In genomic region chr12:52246720-52247621, GRCh38 we compare ENCODE assay signal across 9 cellular contexts. TPM values are rescaled to one million over a fixed set of nuclear protein-coding genes. Genes with fewer than 3 reads are reported as not detected.
DNase-seq lines count a peak whose midpoint lies in the region; ATAC-seq and TF ChIP-seq lines count a peak whose summit lies in the region.
"Had no signal": no experiment of that assay in that cellular context is flagged by ENCODE, and none has a peak within 500 bp of the region (broad histone marks: within the 10 kb centered on the region; RNA-seq: fewer than 3 reads in every experiment).

No MANE protein-coding gene starts in this region.

- TF ChIP-seq POLR2A in IMR-90 (IDR thresholded peaks at IDR 0.05; ENCODE audit: low read depth, low read length), result no peak

- peak overlapping the region; percentile 59; the same call in 2 of the 3 replicates for H2BK15ac ChIP-seq in IMR-90 (ENCODE audit: low read depth, low read length)
- no peak overlapping the region for H2BK15ac ChIP-seq in mesenchymal stem cell (ENCODE audit: low read depth, poor library complexity, severe bottlenecking)

- no peaks in the 10 kb centered on the region for H3K27me3 ChIP-seq in IMR-90 (ENCODE audit: control insufficient read depth, insufficient read depth, low read length)
- no peaks in the 10 kb centered on the region for H3K27me3 ChIP-seq in SJSA1 (replicated peaks)
- H3K27me3 ChIP-seq in mesenchymal stem cell (ENCODE audit: control insufficient read depth in 1 of 2, insufficient read depth in 1 of 2, low read length in 2 of 2), result peaks cover 0 to 34% of the 10 kb centered on the region in 2 experiments
- no peaks in the 10 kb centered on the region for H3K27me3 ChIP-seq in A673 (replicated peaks; ENCODE audit: insufficient read depth, low read depth, low read length, poor library complexity)

- H4K20me1 ChIP-seq in IMR-90 (ENCODE audit: insufficient read depth, low read length), result no peaks in the 10 kb centered on the region

- H3K4me1 ChIP-seq in IMR-90 (ENCODE audit: control insufficient read depth, insufficient read depth, low read length) (peaks cover 27% of the 10 kb centered on the region), SJSA1 (replicated peaks) (peaks cover 62% of the 10 kb centered on the region), mesenchymal stem cell (ENCODE audit: control insufficient read depth, insufficient read depth, low read depth, low read length) (peaks cover 61% of the 10 kb centered on the region), A673 (ENCODE audit: insufficient read depth, low read length, poor library complexity, severe bottlenecking) (no peaks in the 10 kb centered on the region)

- H3K9me1 ChIP-seq in IMR-90 (ENCODE audit: insufficient read depth, low read length), result peaks cover 28% of the 10 kb centered on the region

- H4K8ac ChIP-seq in IMR-90 (ENCODE audit: low read depth in 2 of 2, low read length in 2 of 2), result peak overlapping the region; percentile 11 to 40; a peak in 1 of 4 replicates
- no peak overlapping the region for H4K8ac ChIP-seq in mesenchymal stem cell (ENCODE audit: low read length)

- in situ Hi-C loops in Caki2 (cut with HindIII; ENCODE audit: low pct_unique_long_range_greater_than_20kb, low sequenced_read_pairs), result no loop called here
- in situ Hi-C loops in IMR-90 (cut with MboI; ENCODE audit: low sequenced_read_pairs), result no loop called here

- BruUV-seq in IMR-90 (replicated peaks; lab: Mats Ljungman, UMichigan), result no TSS peak
- no TSS peak for BruUV-seq in A673 (replicated peaks; lab: Mats Ljungman, UMichigan)

- no peak overlapping the region for H2BK12ac ChIP-seq in mesenchymal stem cell (ENCODE audit: low read length in 2 of 2)

- H2BK120ac ChIP-seq in IMR-90 (ENCODE audit: low read depth, low read length) (peak overlapping the region; percentile 65; the same call in 1 of the 2 replicates), mesenchymal stem cell (ENCODE audit: low read depth, low read length) (no peak overlapping the region)

- H3K36me3 ChIP-seq in IMR-90 (ENCODE audit: control insufficient read depth, insufficient read depth, low read length) (no peaks in the 10 kb centered on the region), SJSA1 (no peaks in the 10 kb centered on the region), mesenchymal stem cell (ENCODE audit: control insufficient read depth in 1 of 2, insufficient read depth in 2 of 2, low read depth in 1 of 2, low read length in 2 of 2) (no peaks in the 10 kb centered on the region), A673 (ENCODE audit: insufficient read depth, low read length, poor library complexity, severe bottlenecking) (no peaks in the 10 kb centered on the region)

- H3K4ac ChIP-seq in IMR-90 (ENCODE audit: low read depth, low read length) (peak overlapping the region; percentile 49), mesenchymal stem cell (ENCODE audit: low read depth in 1 of 2, low read length in 2 of 2) (no peak overlapping the region)

- intact Hi-C loops in IMR-90 (cut with micrococcal nuclease) (no loop called here), A673 (cut with micrococcal nuclease; ENCODE audit: unreplicated experiment) (no loop called here)

- H3K4me2 ChIP-seq in IMR-90 (ENCODE audit: low read depth, low read length) (no peak overlapping the region), mesenchymal stem cell (ENCODE audit: low read length, poor library complexity, severe bottlenecking) (no peak overlapping the region)

- no peak for TF ChIP-seq CTCF in IMR-90 (conservative IDR thresholded peaks at IDR 0.05; ENCODE audit: low read depth, low read length)
- no peak for TF ChIP-seq CTCF in A673 (conservative IDR thresholded peaks at IDR 0.05; ENCODE audit: low read depth, low read length)

- peak overlapping the region; percentile 50; the same call in 1 of the 2 replicates for H3K14ac ChIP-seq in IMR-90 (replicated peaks; ENCODE audit: low read depth, low read length)
- H3K14ac ChIP-seq in mesenchymal stem cell (ENCODE audit: low read length in 2 of 2), result no peak overlapping the region

- dilution Hi-C loops in IMR-90 (cut with HindIII; ENCODE audit: low sequenced_read_pairs, unreplicated experiment), result no loop called here

- DNase-seq in Caki2 (ENCODE audit: low read depth), result peak; percentile 83
- no peak for DNase-seq in IMR-90
- peak in 1 of 2 experiments; percentile 45 for DNase-seq in SJSA1 (ENCODE audit: low read depth in 1 of 2, low spot score in 2 of 2)
- no peak for DNase-seq in mesenchymal stem cell
- no peak for DNase-seq in NCI-H1105 (lab: John Stamatoyannopoulos, UW)
- DNase-seq in A673 (ENCODE audit: low spot score), result no peak
- no peak for DNase-seq in pons (ENCODE audit: low spot score)
- no peak for DNase-seq in NCI-H128 (lab: John Stamatoyannopoulos, UW; ENCODE audit: unreplicated experiment)

- H3K9ac ChIP-seq in IMR-90 (ENCODE audit: low read depth, low read length) (no peak overlapping the region), mesenchymal stem cell (ENCODE audit: low read length) (no peak overlapping the region)

- 100% methylated on average over 1 of the region's 10 CpGs; no CpG with 5 or more reads in 1 of the 2 experiments for whole genome bisulfite sequencing in IMR-90 (ENCODE audit: extremely low coverage in 2 of 2, insufficient read length in 1 of 2), 2 experiments
- 59% methylated on average over 8 of the region's 10 CpGs for WGBS in mesenchymal stem cell

- H3K23ac ChIP-seq in IMR-90 (ENCODE audit: low read depth, low read length) (no peak overlapping the region), mesenchymal stem cell (ENCODE audit: low read length in 2 of 2) (no peak overlapping the region)

- TF ChIP-seq RAD21 in IMR-90 (IDR thresholded peaks at IDR 0.05; ENCODE audit: low read length), result no peak

- CTCF ChIA-PET in IMR-90 (lab: Yijun Ruan, JAX), result interaction anchor here (0.6 to 0.8 kb wide), 2 partner anchors 32 to 779 kb away, joined by 3 to 4 read pairs; no protein-coding TSS in a partner anchor
- CTCF ChIA-PET in A673 (lab: Charles Lee), result interaction anchor here (0.6 kb wide), 1 partner anchor 212 kb away, joined by 4 read pairs; no protein-coding TSS in a partner anchor

- H4K5ac ChIP-seq in IMR-90 (ENCODE audit: low read depth, low read length), result no peak overlapping the region

- H3K4me3 ChIP-seq in IMR-90 (ENCODE audit: insufficient read depth, low read depth, low read length) (no peak overlapping the region), SJSA1 (no peak overlapping the region), mesenchymal stem cell (ENCODE audit: insufficient read depth in 1 of 2, low read depth in 1 of 2, low read length in 2 of 2) (no peak overlapping the region), A673 (ENCODE audit: low read depth, low read length, poor library complexity, severe bottlenecking) (no peak overlapping the region)

- H3K9me3 ChIP-seq in IMR-90 (ENCODE audit: control insufficient read depth, insufficient read depth, low read length) (no peaks in the 10 kb centered on the region), SJSA1 (replicated peaks) (no peaks in the 10 kb centered on the region), mesenchymal stem cell (ENCODE audit: control insufficient read depth, low read length) (no peaks in the 10 kb centered on the region), A673 (ENCODE audit: low read depth, low read length, poor library complexity, severe bottlenecking) (no peaks in the 10 kb centered on the region)

- H2BK20ac ChIP-seq in IMR-90 (ENCODE audit: low read depth, low read length), result peak overlapping the region; percentile 38

- H3K79me1 ChIP-seq in IMR-90 (ENCODE audit: low read depth in 1 of 2, low read length in 2 of 2) (peaks cover 0 to 6% of the 10 kb centered on the region in 2 experiments; a peak in 1 of 4 replicates), mesenchymal stem cell (replicated peaks; ENCODE audit: low read length, poor library complexity, severe bottlenecking) (no peaks in the 10 kb centered on the region)

- H2AK5ac ChIP-seq in IMR-90 (ENCODE audit: low read depth, low read length) (peak overlapping the region; percentile 27), mesenchymal stem cell (ENCODE audit: low read length, severe bottlenecking) (peak overlapping the region; percentile 65)

- POLR2A ChIA-PET in IMR-90 (lab: Charles Lee; ENCODE audit: unreplicated experiment), result no interaction called here
- POLR2A ChIA-PET in A673 (lab: Charles Lee; ENCODE audit: low non-redundant PET), result no interaction called here

- H3K56ac ChIP-seq in IMR-90 (ENCODE audit: extremely low read depth, insufficient read depth, low read length), result no peak overlapping the region

- H3K18ac ChIP-seq in IMR-90 (ENCODE audit: low read depth, low read length) (no peak overlapping the region), mesenchymal stem cell (ENCODE audit: low read depth in 1 of 2, low read length in 2 of 2) (no peak overlapping the region)

- no peak overlapping the region for H3K27ac ChIP-seq in IMR-90 (ENCODE audit: insufficient read depth, low read length)
- H3K27ac ChIP-seq in SJSA1, result peak overlapping the region; percentile 18
- peak overlapping the region; percentile 9 for H3K27ac ChIP-seq in mesenchymal stem cell (ENCODE audit: low read length, poor library complexity, severe bottlenecking)
- no peak overlapping the region for H3K27ac ChIP-seq in A673 (ENCODE audit: low read depth, low read length, poor library complexity, severe bottlenecking)

- H4K91ac ChIP-seq in IMR-90 (ENCODE audit: insufficient read depth, low read depth, low read length), result peak overlapping the region; percentile 57
- H4K91ac ChIP-seq in mesenchymal stem cell (ENCODE audit: low read length), result no peak overlapping the region

- no peak overlapping the region for H2BK5ac ChIP-seq in IMR-90 (ENCODE audit: low read depth, low read length, poor library complexity, severe bottlenecking)
- no peak overlapping the region for H2BK5ac ChIP-seq in mesenchymal stem cell (ENCODE audit: low read depth, low read length, poor library complexity, severe bottlenecking)

- peak overlapping the region; percentile 2 for H2AK9ac ChIP-seq in IMR-90 (replicated peaks; ENCODE audit: low read depth, low read length, poor library complexity)

- no peak for ATAC-seq in IMR-90 (ENCODE audit: low read depth)

- H2AFZ ChIP-seq in IMR-90 (replicated peaks; ENCODE audit: low read length, poor library complexity), result no peak overlapping the region
- H2AFZ ChIP-seq in mesenchymal stem cell (ENCODE audit: low read depth, low read length), result no peak overlapping the region

RNA-seq across cellular contexts. Expression of gene KRT7, which starts 13.9 kb away (rescaled TPM):
- 122 and 152 TPM in 2 replicates for total RNA-seq in Caki2 (2014; rRNA removed; shearing (Covaris generic); ENCODE audit: low replicate concordance)
- total RNA-seq in IMR-90 (2012; rRNA removed) (0.54 and 1.4 TPM in 2 replicates), A673 (2021) (0.79 and 1.0 TPM in 2 replicates)
- 1.4 and 1.7 TPM in 2 replicates for polyA plus RNA-seq in IMR-90 (2012; rRNA removed)
- 2.5 and 3.4 TPM in 2 replicates for polyA plus RNA-seq in IMR-90 (2012; cell fraction: cytosol; rRNA removed)
- 0.60 and 1.7 TPM in 2 replicates for polyA plus RNA-seq in IMR-90 (2012; cell fraction: nucleus; rRNA removed; ENCODE audit: low replicate concordance)
- total RNA-seq in SJSA1 (2014; rRNA removed; shearing (Covaris generic)), result 2.1 and 16.1 TPM in 2 replicates
- polyA plus RNA-seq in mesenchymal stem cell (2013, experiment 1 of 2), result 5.1 TPM
- 5.7 TPM for polyA plus RNA-seq in mesenchymal stem cell (2013, experiment 2 of 2)

RNA-seq across cellular contexts. Expression of gene KRT86, which starts 27.5 kb away (rescaled TPM):
- total RNA-seq in Caki2 (2014; rRNA removed; shearing (Covaris generic); ENCODE audit: low replicate concordance), result 8.7 and 14.5 TPM in 2 replicates
- total RNA-seq in IMR-90 (2012; rRNA removed) (not detected in 2 replicates), A673 (2021) (not detected in 2 replicates)
- 0.06 TPM in 1 of 2 replicates, not detected in the other for polyA plus RNA-seq in IMR-90 (2012; rRNA removed)
- 0.01 TPM in 1 of 2 replicates, not detected in the other for polyA plus RNA-seq in IMR-90 (2012; cell fraction: cytosol; rRNA removed)
- polyA plus RNA-seq in IMR-90 (2012; cell fraction: nucleus; rRNA removed; ENCODE audit: low replicate concordance), result 0.03 TPM in 1 of 2 replicates, not detected in the other
- total RNA-seq in SJSA1 (2014; rRNA removed; shearing (Covaris generic)), result 0.37 TPM in 1 of 2 replicates, not detected in the other
- polyA plus RNA-seq in mesenchymal stem cell (2013, experiment 1 of 2), result 0.01 TPM
- not detected for polyA plus RNA-seq in mesenchymal stem cell (2013, experiment 2 of 2)

RNA-seq across cellular contexts. Expression of gene KRT81, which starts 44.4 kb away (rescaled TPM):
- total RNA-seq in Caki2 (2014; rRNA removed; shearing (Covaris generic); ENCODE audit: low replicate concordance), result 3.3 TPM in 1 of 2 replicates, not detected in the other
- total RNA-seq in IMR-90 (2012; rRNA removed), result under 0.01 TPM in 2 replicates
- polyA plus RNA-seq in IMR-90 (2012; rRNA removed), result 0.05 and 0.29 TPM in 2 replicates
- polyA plus RNA-seq in IMR-90 (2012; cell fraction: cytosol; rRNA removed), result 0.17 and 0.21 TPM in 2 replicates
- polyA plus RNA-seq in IMR-90 (2012; cell fraction: nucleus; rRNA removed; ENCODE audit: low replicate concordance), result 0.09 and 0.13 TPM in 2 replicates
- 0.13 TPM in 1 of 2 replicates, not detected in the other for total RNA-seq in SJSA1 (2014; rRNA removed; shearing (Covaris generic))
- polyA plus RNA-seq in mesenchymal stem cell (2013, experiment 1 of 2), result not detected
- not detected for polyA plus RNA-seq in mesenchymal stem cell (2013, experiment 2 of 2)
- total RNA-seq in A673 (2021), result 0.20 and 0.30 TPM in 2 replicates
- total RNA-seq: T-helper 1 cell treated with Interleukin-12 subunit alpha and Interleukin-12 subunit beta and Interleukin-4 antibody, amounts not matched to agents 30 ng/mL and 1 ng/mL, for 36 hours had no signal

RNA-seq across cellular contexts. Expression of gene KRT80, which starts 55.2 kb away (rescaled TPM):
- 31.6 and 33.0 TPM in 2 replicates for total RNA-seq in Caki2 (2014; rRNA removed; shearing (Covaris generic); ENCODE audit: low replicate concordance)
- total RNA-seq in IMR-90 (2012; rRNA removed), result 0.54 and 0.56 TPM in 2 replicates
- 3.4 TPM in 2 replicates for polyA plus RNA-seq in IMR-90 (2012; rRNA removed)
- polyA plus RNA-seq in IMR-90 (2012; cell fraction: cytosol; rRNA removed), result 1.2 and 2.4 TPM in 2 replicates
- 14.7 and 18.0 TPM in 2 replicates for polyA plus RNA-seq in IMR-90 (2012; cell fraction: nucleus; rRNA removed; ENCODE audit: low replicate concordance)
- 1.5 and 4.0 TPM in 2 replicates for total RNA-seq in SJSA1 (2014; rRNA removed; shearing (Covaris generic))
- polyA plus RNA-seq in mesenchymal stem cell (2013, experiment 1 of 2), result 0.72 TPM
- polyA plus RNA-seq in mesenchymal stem cell (2013, experiment 2 of 2), result 0.84 TPM
- 0.33 and 1.0 TPM in 2 replicates for total RNA-seq in A673 (2021)
- total RNA-seq: T-helper 1 cell treated with Interleukin-12 subunit alpha and Interleukin-12 subunit beta and Interleukin-4 antibody, amounts not matched to agents 30 ng/mL and 1 ng/mL, for 36 hours had no signal

Comparison
In these comparisons a context has a peak if more than half of its experiments do, and no peak if none do; other contexts are left out.
1. H3K27ac ChIP-seq: peak in SJSA1 (single experiment) and mesenchymal stem cell (single experiment); none in IMR-90 (single experiment) and A673 (single experiment).